8 cellular contexts compared by ENCODE assay signal in genomic region chr1:23664837-23665795, GRCh38. TPM values are rescaled to one million over a fixed set of nuclear protein-coding genes. Genes with fewer than 3 reads are reported as not detected.
DNase-seq lines count a peak whose midpoint lies in the region; FAIRE-seq and TF ChIP-seq lines count a peak whose summit lies in the region.

No MANE protein-coding gene starts in this region.

- TF ChIP-seq CTCF in GM10248 (IDR thresholded peaks at IDR 0.05; ENCODE audit: control extremely low read depth, extremely low read depth, low read depth, missing control alignments): peak; percentile 12
- peak; percentile 23 to 30 for TF ChIP-seq CTCF in endothelial cell of umbilical vein (IDR thresholded peaks at IDR 0.05; ENCODE audit: extremely low read depth in 1 of 2, insufficient read depth in 1 of 2, low read depth in 1 of 2, low read length in 2 of 2)
- TF ChIP-seq CTCF in type B pancreatic cell (conservative IDR thresholded peaks at IDR 0.05): peak; percentile 68
- peak in 1 of 6 experiments; percentile 17 for TF ChIP-seq CTCF in Peyer's patch (IDR thresholded peaks at IDR 0.05)

- no peak overlapping the region for H2AFZ ChIP-seq in endothelial cell of umbilical vein (ENCODE audit: low read depth, low read length)

- H3K4me1 Mint-ChIP-seq in type B pancreatic cell (ENCODE audit: unreplicated experiment): peaks cover 8% of the 10 kb centered on the region

- H3K4me1 ChIP-seq in NT2/D1 (ENCODE audit: insufficient read depth, insufficient read length): no peaks in the 10 kb centered on the region
- no peaks in the 10 kb centered on the region for H3K4me1 ChIP-seq in endothelial cell of umbilical vein (ENCODE audit: control insufficient read depth, extremely low read depth, insufficient read depth, low read length)
- H3K4me1 ChIP-seq in Peyer's patch: no peaks in the 10 kb centered on the region

- CTCF ChIA-PET in GM10248 (lab: Yijun Ruan, JAX) (interaction anchor here (0.7 to 3.4 kb wide), 26 partner anchors 9 to 185 kb away, joined by 3 to 20 read pairs (median 4); partner anchors contain the start of gene ASAP3), endothelial cell of umbilical vein (lab: Charles Lee) (interaction anchor here (0.7 to 2.4 kb wide), 7 partner anchors 17 to 168 kb away, joined by 3 to 13 read pairs (median 4); no protein-coding TSS in a partner anchor)

- H3K9me3 ChIP-seq in NT2/D1 (ENCODE audit: insufficient read depth, low read length) (no peaks in the 10 kb centered on the region), endothelial cell of umbilical vein (replicated peaks; ENCODE audit: control insufficient read depth, insufficient read depth, low read length) (no peaks in the 10 kb centered on the region), Peyer's patch (no peaks in the 10 kb centered on the region)

- peak; percentile 47 for FAIRE-seq in endothelial cell of umbilical vein (lab: Jason Lieb, UNC)

- no peak overlapping the region for H3K9ac ChIP-seq in NT2/D1 (ENCODE audit: insufficient read length, low read depth)
- no peak overlapping the region for H3K9ac ChIP-seq in endothelial cell of umbilical vein (replicated peaks; ENCODE audit: extremely low read depth, insufficient read depth, low read length)

- no peaks in the 10 kb centered on the region for H3K79me2 ChIP-seq in endothelial cell of umbilical vein (ENCODE audit: control insufficient read depth, insufficient read depth, low read length)

- H3K27ac ChIP-seq in endothelial cell of umbilical vein (ENCODE audit: insufficient read depth, low read depth, low read length): no peak overlapping the region
- H3K27ac ChIP-seq in Peyer's patch: no peak overlapping the region

- intact Hi-C loops in endothelial cell of umbilical vein (cut with micrococcal nuclease): loop anchor here (1.0 kb wide), 2 partner anchors 121 to 168 kb away; no protein-coding TSS in a partner anchor

- H3K36me3 Mint-ChIP-seq in type B pancreatic cell: no peaks in the 10 kb centered on the region

- H3K4me2 ChIP-seq in endothelial cell of umbilical vein (ENCODE audit: insufficient read depth, low read length): no peak overlapping the region

- no peaks in the 10 kb centered on the region for H3K27me3 Mint-ChIP-seq in type B pancreatic cell

- no TSS peak for BruUV-seq in endothelial cell of umbilical vein (replicated peaks; lab: Mats Ljungman, UMichigan)

- DNase-seq in AG08396 (ENCODE audit: low spot score) (peak; percentile 34), GM10248 (ENCODE audit: extremely low spot score) (peak; percentile 45), NT2/D1 (ENCODE audit: low read depth, low spot score) (peak; percentile 13), endothelial cell of umbilical vein (ENCODE audit: low read depth, low spot score) (peak; percentile 39), type B pancreatic cell (ENCODE audit: extremely low spot score, unreplicated experiment) (no peak), Peyer's patch (no peak), NCI-H1048 (lab: John Stamatoyannopoulos, UW) (no peak), hypothalamus (lab: John Stamatoyannopoulos, UW) (no peak)

- H3K36me3 ChIP-seq in NT2/D1 (ENCODE audit: insufficient read depth, insufficient read length, low read length): no peaks in the 10 kb centered on the region
- H3K36me3 ChIP-seq in endothelial cell of umbilical vein (ENCODE audit: control insufficient read depth in 2 of 2, extremely low read depth in 1 of 2, insufficient read depth in 2 of 2, low read length in 2 of 2): no peaks in the 10 kb centered on the region
- H3K36me3 ChIP-seq in Peyer's patch: no peaks in the 10 kb centered on the region

- H4K20me1 ChIP-seq in endothelial cell of umbilical vein (replicated peaks; ENCODE audit: control insufficient read depth, extremely low read depth, insufficient read depth, low read length): no peaks in the 10 kb centered on the region

- H3K27me3 ChIP-seq in NT2/D1 (ENCODE audit: insufficient read depth, insufficient read length): no peaks in the 10 kb centered on the region
- no peaks in the 10 kb centered on the region for H3K27me3 ChIP-seq in endothelial cell of umbilical vein (ENCODE audit: control insufficient read depth in 2 of 2, insufficient read depth in 2 of 2, low read length in 2 of 2)
- H3K27me3 ChIP-seq in Peyer's patch: no peaks in the 10 kb centered on the region

- no peaks in the 10 kb centered on the region for H3K9me1 ChIP-seq in endothelial cell of umbilical vein (replicated peaks; ENCODE audit: control insufficient read depth, extremely low read depth, insufficient read depth, low read length)

- H3K4me3 Mint-ChIP-seq in type B pancreatic cell: no peak overlapping the region

- TF ChIP-seq POLR2A in endothelial cell of umbilical vein (IDR thresholded peaks at IDR 0.05; ENCODE audit: low read depth, low read length): no peak
- TF ChIP-seq POLR2A in Peyer's patch (IDR thresholded peaks at IDR 0.05): no peak

- no peak overlapping the region for H3K27ac Mint-ChIP-seq in type B pancreatic cell

- POLR2A ChIA-PET in GM10248 (lab: Yijun Ruan, JAX): no interaction called here
- POLR2A ChIA-PET in endothelial cell of umbilical vein (lab: Charles Lee): no interaction called here

- no peaks in the 10 kb centered on the region for H3K9me3 Mint-ChIP-seq in type B pancreatic cell

- H3K4me3 ChIP-seq in NT2/D1 (ENCODE audit: insufficient read length, low read depth) (no peak overlapping the region), endothelial cell of umbilical vein (replicated peaks in 1 of 3; ENCODE audit: insufficient read depth in 1 of 3, low read depth in 1 of 3, low read length in 3 of 3) (no peak overlapping the region), Peyer's patch (no peak overlapping the region)

- dilution Hi-C loops in endothelial cell of umbilical vein (cut with MboI; ENCODE audit: extremely low pct_ligation_motif_present, low sequenced_read_pairs): no loop called here

TF ChIP-seq in endothelial cell of umbilical vein, 7 proteins besides CTCF, POLR2A, EP300 and RAD21:
- TF ChIP-seq FOS (IDR thresholded peaks at IDR 0.05; ENCODE audit: borderline replicate concordance, insufficient read depth, low read length) (no peak), JUN (IDR thresholded peaks at IDR 0.05; ENCODE audit: borderline replicate concordance, insufficient read depth, insufficient read length, low read depth) (no peak), POLR2AphosphoS5 (IDR thresholded peaks at IDR 0.05; ENCODE audit: insufficient read depth, low read depth, low read length) (no peak), EZH2 (IDR thresholded peaks at IDR 0.05; ENCODE audit: borderline replicate concordance, low read depth, low read length, severe bottlenecking) (no peak), MYC (IDR thresholded peaks at IDR 0.05; ENCODE audit: low read depth, low read length) (no peak), GATA2 (IDR thresholded peaks at IDR 0.05; ENCODE audit: insufficient read depth, insufficient read length, low read depth, low read length) (no peak)
- TF ChIP-seq, protein P1, sequence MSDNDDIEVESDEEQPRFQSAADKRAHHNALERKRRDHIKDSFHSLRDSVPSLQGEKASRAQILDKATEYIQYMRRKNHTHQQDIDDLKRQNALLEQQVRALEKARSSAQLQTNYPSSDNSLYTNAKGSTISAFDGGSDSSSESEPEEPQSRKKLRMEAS (IDR thresholded peaks at IDR 0.05; ENCODE audit: insufficient read depth, insufficient read length): no peak
TF ChIP-seq in endothelial cell of umbilical vein: peak in this region for 0.

RNA-seq across cellular contexts. Expression of gene RPL11, which starts 26.5 kb away (rescaled TPM):
- 1,084 and 1,169 TPM in 2 replicates for total RNA-seq in endothelial cell of umbilical vein
- 656 and 861 TPM in 2 replicates for polyA plus RNA-seq in endothelial cell of umbilical vein
- 1,857 and 2,097 TPM in 2 replicates for polyA plus RNA-seq in endothelial cell of umbilical vein (2011; cell fraction: cytosol; rRNA removed)
- 491 and 654 TPM in 2 replicates for polyA plus RNA-seq in endothelial cell of umbilical vein (2011; cell fraction: nucleus; rRNA removed)
- 2,376 and 2,717 TPM in 2 replicates for polyA plus RNA-seq in endothelial cell of umbilical vein (2012)
- polyA minus RNA-seq in endothelial cell of umbilical vein: 532 and 552 TPM in 2 replicates
- polyA minus RNA-seq in endothelial cell of umbilical vein (2011; cell fraction: cytosol; rRNA and poly(A)+ RNA removed): 533 TPM
- 123 and 143 TPM in 2 replicates for polyA minus RNA-seq in endothelial cell of umbilical vein (2011; cell fraction: nucleus; rRNA and poly(A)+ RNA removed)
- total RNA-seq in type B pancreatic cell (ENCODE audit: low replicate concordance): 1,209 and 1,301 TPM in 2 replicates
- 100 to 1,000 TPM; 339 to 882 (median 437) TPM for total RNA-seq in Peyer's patch

Comparison
In these comparisons a context has a peak if more than half of its experiments do, and no peak if none do; other contexts are left out.
1. DNase-seq: peak in AG08396 (single experiment), GM10248 (single experiment), NT2/D1 (single experiment) and endothelial cell of umbilical vein (single experiment); none in type B pancreatic cell (single experiment), Peyer's patch (0 of 3), NCI-H1048 (single experiment) and hypothalamus (0 of 51).